18 cellular contexts compared by ENCODE assay signal in the genomic region with DNA sequence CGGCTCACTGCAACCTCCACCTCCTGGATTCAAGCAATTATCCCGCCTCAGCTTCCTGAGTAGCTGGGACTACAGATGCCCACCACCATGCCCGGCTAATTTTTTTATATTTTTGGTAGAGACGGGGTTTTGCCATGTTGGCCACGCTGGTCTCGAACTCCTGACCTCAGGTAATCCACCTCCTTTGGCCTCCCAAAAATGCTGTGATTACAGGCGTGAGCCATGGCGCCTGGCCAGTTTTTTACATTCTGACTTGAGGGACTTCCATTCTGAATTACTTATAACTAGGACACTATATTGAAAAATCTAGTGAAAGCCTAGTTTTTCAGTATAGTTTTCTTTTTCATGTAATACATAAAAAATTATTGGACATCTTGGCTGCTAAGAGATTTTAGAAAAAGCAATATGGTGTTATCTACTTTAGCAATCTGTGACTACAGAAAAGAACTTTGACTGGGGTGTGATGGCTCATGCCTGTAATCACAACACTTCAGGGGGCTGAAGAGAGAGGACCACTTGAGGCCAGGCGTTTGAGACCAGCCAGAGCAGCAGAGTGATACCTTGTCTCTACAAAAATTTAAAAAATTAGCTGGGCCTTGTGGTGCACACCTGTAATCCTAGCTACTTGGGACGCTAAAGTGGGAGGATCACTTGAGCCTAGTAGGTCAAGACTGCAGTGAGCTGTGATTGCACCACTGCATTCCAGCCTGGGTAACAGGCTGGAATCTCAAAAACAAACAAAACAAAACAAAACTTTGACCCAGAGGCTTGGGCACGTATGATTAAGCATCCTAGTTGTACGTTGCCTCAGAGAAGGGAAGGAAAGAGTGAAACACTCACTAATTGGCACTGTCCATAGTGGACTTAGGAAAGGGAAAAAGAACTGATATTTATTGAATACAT. TPM values are rescaled to one million over a fixed set of nuclear protein-coding genes. Genes with fewer than 3 reads are reported as not detected.
DNase-seq lines count a peak whose midpoint lies in the region; TF ChIP-seq lines count a peak whose summit lies in the region.
"Had no signal": no experiment of that assay in that cellular context is flagged by ENCODE, and none has a peak within 500 bp of the region (broad histone marks: within the 10 kb centered on the region; RNA-seq: fewer than 3 reads in every experiment).

No MANE protein-coding gene starts in this region.

- peak overlapping the region; percentile 82 for H3K27ac Mint-ChIP-seq in progenitor cell of endocrine pancreas
- H3K27ac Mint-ChIP-seq: activated T-helper 2 cell treated with anti-CD3 and anti-CD28 coated beads, Interferon-gamma antibody, Interleukin-2, Interleukin-4, amounts not matched to agents 10 μg/mL and 5 μg/mL and 100 μg/mL, durations not matched to agents 14 hours and 24 hours and 36 hours had no signal

- no peak overlapping the region for H2AFZ ChIP-seq in GM23248

- DNase-seq in GM23248 (peak; percentile 20), ascending aorta (ENCODE audit: low spot score in 2 of 2) (no peak), fibroblast of the conjunctiva (ENCODE audit: low read depth) (peak; percentile 30), progenitor cell of endocrine pancreas (ENCODE audit: low spot score, unreplicated experiment) (no peak), GM10266 (ENCODE audit: extremely low spot score) (no peak), T-helper 9 cell (no peak), NCI-H128 (lab: John Stamatoyannopoulos, UW; ENCODE audit: unreplicated experiment) (no peak)
- no peak for DNase-seq in stimulated activated CD4-positive, alpha-beta T cell treated with anti-CD3 and anti-CD28 coated beads, Interleukin-2, amount 100 ng/mL, for 24 hours
- DNase-seq: activated CD4-positive, CD25-positive, alpha-beta regulatory T cell; activated CD8-positive, alpha-beta memory T cell treated with anti-CD3 and anti-CD28 coated beads for 24 hours; colonic mucosa; KG1; NCI-H1417 treated with DMSO at 0.1 percent for 48 hours; NK-92 treated with Interleukin-12 subunit alpha and Interleukin-12 subunit beta, amount 100 ng/mL, for 24 hours; stimulated activated CD4-positive, alpha-beta T cell treated with anti-CD3 and anti-CD28 coated beads, Interleukin-4, amount 100 ng/mL, for 24 hours; stimulated activated CD8-positive, alpha-beta memory T cell treated with anti-CD3 and anti-CD28 coated beads, Interleukin-4, amount 100 ng/mL, for 48 hours; testis had no signal

- H3K27me3 ChIP-seq in GM23248 (replicated peaks; ENCODE audit: insufficient read depth) (no peaks in the 10 kb centered on the region), ascending aorta (no peaks in the 10 kb centered on the region)
- H3K27me3 ChIP-seq: colonic mucosa, testis had no signal

- 92 to 96% methylated on average over 12 of the region's 12 CpGs for WGBS in GM23248 (ENCODE audit: low coverage in 1 of 2, low lambda C conversion rate in 2 of 2, missing lambda C conversion rate in 2 of 2), 2 experiments

- no peaks in the 10 kb centered on the region for H3K4me1 ChIP-seq in GM23248 (ENCODE audit: insufficient read depth)
- peaks cover 4 to 5% of the 10 kb centered on the region in 2 donors for H3K4me1 ChIP-seq in ascending aorta
- H3K4me1 ChIP-seq: colonic mucosa, testis had no signal

- H3K27ac ChIP-seq in GM23248 (no peak overlapping the region), ascending aorta (peak overlapping the region; percentile 26 to 36)
- H3K27ac ChIP-seq: colonic mucosa, testis had no signal

- in situ Hi-C loops in GM23248 (cut with MboI): no loop called here

- no peaks in the 10 kb centered on the region for H3K9me2 ChIP-seq in GM23248 (ENCODE audit: insufficient read depth)

- H3K4me3 ChIP-seq in GM23248: no peak overlapping the region
- no peak overlapping the region for H3K4me3 ChIP-seq in ascending aorta
- H3K4me3 ChIP-seq: colonic mucosa, testis had no signal

- no peaks in the 10 kb centered on the region for H3F3A ChIP-seq in GM23248 (ENCODE audit: insufficient read depth)

- no peaks in the 10 kb centered on the region for H3K27me3 Mint-ChIP-seq in progenitor cell of endocrine pancreas

- H3K9me3 Mint-ChIP-seq in progenitor cell of endocrine pancreas (ENCODE audit: low read depth): no peaks in the 10 kb centered on the region

- H3K4me1 Mint-ChIP-seq in progenitor cell of endocrine pancreas (ENCODE audit: low read depth): peaks cover 5% of the 10 kb centered on the region

- H3K79me2 ChIP-seq in GM23248 (ENCODE audit: insufficient read depth): peaks cover 17% of the 10 kb centered on the region; the same call in 1 of the 2 replicates

- no peaks in the 10 kb centered on the region for H4K20me1 ChIP-seq in GM23248 (ENCODE audit: insufficient read depth)

- intact Hi-C loops in ascending aorta (cut with DNase I): no loop called here

- H3K9ac ChIP-seq in GM23248: no peak overlapping the region

- no peak overlapping the region for H3K4me2 ChIP-seq in GM23248 (ENCODE audit: unreplicated experiment)

- peaks cover 17% of the 10 kb centered on the region for H3K36me3 ChIP-seq in GM23248 (ENCODE audit: low read depth)
- peaks cover 3 to 25% of the 10 kb centered on the region in 2 donors for H3K36me3 ChIP-seq in ascending aorta
- H3K36me3 ChIP-seq: colonic mucosa had no signal

- no peaks in the 10 kb centered on the region for H3K9me3 ChIP-seq in GM23248 (ENCODE audit: low read depth)
- H3K9me3 ChIP-seq in ascending aorta: no peaks in the 10 kb centered on the region
- H3K9me3 ChIP-seq: colonic mucosa, testis had no signal

- H3K4me3 Mint-ChIP-seq in progenitor cell of endocrine pancreas (ENCODE audit: low read depth): no peak overlapping the region

- H3K36me3 Mint-ChIP-seq in progenitor cell of endocrine pancreas (ENCODE audit: insufficient read depth): peaks cover 53% of the 10 kb centered on the region

- TF ChIP-seq CTCF in ascending aorta (IDR thresholded peaks at IDR 0.05): no peak
- TF ChIP-seq CTCF in progenitor cell of endocrine pancreas (IDR thresholded peaks at IDR 0.05; ENCODE audit: unreplicated experiment): no peak
- TF ChIP-seq CTCF in GM10266 (IDR thresholded peaks at IDR 0.05; ENCODE audit: control insufficient read depth, insufficient read depth, low read depth, missing control alignments): no peak

RNA-seq across cellular contexts. Expression of a gene that starts 26.8 kb away (rescaled TPM):
- 16.9 and 20.2 TPM in 2 replicates for total RNA-seq in GM23248 (2014; rRNA removed; shearing (Covaris generic))
- polyA plus RNA-seq in GM23248 (2016; fragmentation: Nextera tagmentation; extraction: Ambion mirVana): 44.2 and 44.8 TPM in 2 replicates
- total RNA-seq in ascending aorta (33.0 TPM), progenitor cell of endocrine pancreas (59.6 and 64.9 TPM in 2 replicates)

Comparison
In these comparisons a context has a peak if more than half of its experiments do, and no peak if none do; other contexts are left out.
1. DNase-seq: peak in GM23248 (single experiment) and fibroblast of the conjunctiva (single experiment); none in ascending aorta (0 of 2), progenitor cell of endocrine pancreas (single experiment), GM10266 (single experiment), stimulated activated CD4-positive, alpha-beta T cell treated with anti-CD3 and anti-CD28 coated beads, Interleukin-2, amount 100 ng/mL, for 24 hours (0 of 2), T-helper 9 cell (single experiment) and NCI-H128 (single experiment).